In genomic region chr16:27892879-27893278, GRCh38 we compare ENCODE assay signal across 1 cellular context.
TF ChIP-seq lines count a peak whose summit lies in the region.

No MANE protein-coding gene starts in this region.

TF ChIP-seq in GM23338, 12 proteins besides CTCF, POLR2A, EP300 and RAD21 (continued from another document):
- TF ChIP-seq ZNF462 (CRISPR knock-in tag; IDR thresholded peaks at IDR 0.05) (no peak), REST (IDR thresholded peaks at IDR 0.05; ENCODE audit: unreplicated experiment) (no peak), EZH2 (IDR thresholded peaks at IDR 0.05; ENCODE audit: low read depth, unreplicated experiment) (no peak), POLR2AphosphoS5 (IDR thresholded peaks at IDR 0.05; ENCODE audit: low read depth) (no peak), EZH2phosphoT487 (IDR thresholded peaks at IDR 0.05; ENCODE audit: unreplicated experiment) (no peak), CREB1 (CRISPR knock-in tag; IDR thresholded peaks at IDR 0.05; ENCODE audit: low read depth) (no peak), ETS1 (IDR thresholded peaks at IDR 0.05) (no peak)
TF ChIP-seq in GM23338: peak in this region for 0.
